In the genomic region with DNA sequence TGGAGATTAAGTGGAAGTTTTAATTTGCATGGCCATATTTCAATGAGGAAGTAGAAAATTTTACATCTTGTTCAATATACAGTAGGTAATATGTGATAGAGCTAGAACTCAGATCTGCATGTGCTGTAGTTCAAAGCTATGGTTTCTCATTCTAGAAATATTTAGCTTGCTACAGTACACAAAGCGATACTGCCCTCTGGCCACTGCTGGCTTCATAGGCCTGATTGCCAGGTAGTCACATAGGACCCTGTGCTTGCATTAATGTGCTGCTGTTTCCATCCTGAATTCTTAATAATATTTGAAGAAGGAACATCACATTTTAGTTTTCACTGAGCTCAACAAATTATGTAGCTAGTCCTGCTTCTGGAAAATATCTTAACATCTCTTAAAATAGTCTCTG, we compare ENCODE assay signal across 12 cellular contexts.
DNase-seq lines count a peak whose midpoint lies in the region; ATAC-seq, FAIRE-seq and TF ChIP-seq lines count a peak whose summit lies in the region.
"Had no signal": no experiment of that assay in that cellular context is flagged by ENCODE, and none has a peak within 500 bp of the region (broad histone marks: within the 10 kb centered on the region; RNA-seq: fewer than 3 reads in every experiment).

No MANE protein-coding gene starts in this region.

- in situ Hi-C loops in SK-MEL-5 (cut with HindIII; ENCODE audit: low pct_unique_long_range_greater_than_20kb, low sequenced_read_pairs) = no loop called here

- CTCF ChIA-PET in activated naive CD4-positive, alpha-beta T cell treated with anti-CD3 and anti-CD28 coated beads for 36 hours (lab: Charles Lee) = interaction anchor here (0.8 kb wide), 1 partner anchor 18 kb away, joined by 3 read pairs; no protein-coding TSS in a partner anchor
- CTCF ChIA-PET in activated naive CD4-positive, alpha-beta T cell treated with anti-CD3 and anti-CD28 coated beads, Interleukin-2, amount 10 ng/mL, durations not matched to agents 7 days and 5 days (lab: Charles Lee) = no interaction called here

- TF ChIP-seq CTCF in lower leg skin (IDR thresholded peaks at IDR 0.05) = no peak

- no peak for TF ChIP-seq POLR2A in lower leg skin (IDR thresholded peaks at IDR 0.05)

- H3K27ac Mint-ChIP-seq in activated naive CD4-positive, alpha-beta T cell treated with anti-CD3 and anti-CD28 coated beads for 36 hours = no peak overlapping the region
- no peak overlapping the region for H3K27ac Mint-ChIP-seq in activated naive CD4-positive, alpha-beta T cell treated with anti-CD3 and anti-CD28 coated beads, Interleukin-2, amount 10 ng/mL, durations not matched to agents 7 days and 5 days

- intact Hi-C loops in activated naive CD4-positive, alpha-beta T cell treated with anti-CD3 and anti-CD28 coated beads for 36 hours (cut with micrococcal nuclease) = loop anchor here (5.0 kb wide), 1 partner anchor 195 kb away; no protein-coding TSS in a partner anchor
- intact Hi-C loops in lower leg skin (cut with DNase I; ENCODE audit: low total_unique reads) = no loop called here

- no peaks in the 10 kb centered on the region for H3K9me3 Mint-ChIP-seq in activated naive CD4-positive, alpha-beta T cell treated with anti-CD3 and anti-CD28 coated beads for 36 hours
- H3K9me3 Mint-ChIP-seq in activated naive CD4-positive, alpha-beta T cell treated with anti-CD3 and anti-CD28 coated beads, Interleukin-2, amount 10 ng/mL, durations not matched to agents 7 days and 5 days = no peaks in the 10 kb centered on the region

- no peak for ATAC-seq in GM21825 (IDR thresholded peaks at IDR 0.05; ENCODE audit: unreplicated experiment)

- H3K36me3 Mint-ChIP-seq in activated naive CD4-positive, alpha-beta T cell treated with anti-CD3 and anti-CD28 coated beads for 36 hours (ENCODE audit: low read depth) = no peaks in the 10 kb centered on the region
- H3K36me3 Mint-ChIP-seq in activated naive CD4-positive, alpha-beta T cell treated with anti-CD3 and anti-CD28 coated beads, Interleukin-2, amount 10 ng/mL, durations not matched to agents 7 days and 5 days = no peaks in the 10 kb centered on the region

- no peak for FAIRE-seq in urothelium cell line (lab: Jason Lieb, UNC)

- H3K27me3 Mint-ChIP-seq in activated naive CD4-positive, alpha-beta T cell treated with anti-CD3 and anti-CD28 coated beads for 36 hours (ENCODE audit: low read depth) = peaks cover 4% of the 10 kb centered on the region
- no peaks in the 10 kb centered on the region for H3K27me3 Mint-ChIP-seq in activated naive CD4-positive, alpha-beta T cell treated with anti-CD3 and anti-CD28 coated beads, Interleukin-2, amount 10 ng/mL, durations not matched to agents 7 days and 5 days

- WGBS in lower leg skin, 2 donors = 90 to 97% methylated on average over 1 of the region's 1 CpG

- no peaks in the 10 kb centered on the region for H3K4me1 Mint-ChIP-seq in activated naive CD4-positive, alpha-beta T cell treated with anti-CD3 and anti-CD28 coated beads for 36 hours (ENCODE audit: low read depth)
- no peaks in the 10 kb centered on the region for H3K4me1 Mint-ChIP-seq in activated naive CD4-positive, alpha-beta T cell treated with anti-CD3 and anti-CD28 coated beads, Interleukin-2, amount 10 ng/mL, durations not matched to agents 7 days and 5 days

- H3K4me3 Mint-ChIP-seq in activated naive CD4-positive, alpha-beta T cell treated with anti-CD3 and anti-CD28 coated beads for 36 hours = no peak overlapping the region
- no peak overlapping the region for H3K4me3 Mint-ChIP-seq in activated naive CD4-positive, alpha-beta T cell treated with anti-CD3 and anti-CD28 coated beads, Interleukin-2, amount 10 ng/mL, durations not matched to agents 7 days and 5 days

- peak; percentile 6 for DNase-seq in activated naive CD4-positive, alpha-beta T cell treated with anti-CD3 and anti-CD28 coated beads for 36 hours
- no peak for DNase-seq in activated naive CD4-positive, alpha-beta T cell treated with anti-CD3 and anti-CD28 coated beads, Interleukin-2, amount 10 ng/mL, durations not matched to agents 7 days and 5 days
- DNase-seq in SK-MEL-5 (ENCODE audit: low read depth, low spot score) (peak; percentile 33), fibroblast of peridontal ligament (ENCODE audit: extremely low read depth) (peak; percentile 36), urothelium cell line (ENCODE audit: low spot score) (peak; percentile 3), activated gamma-delta T cell treated with Interleukin-2 at 50 U/mL for 16 hours (no peak), lower leg skin (ENCODE audit: low spot score in 2 of 2) (no peak)
- DNase-seq: activated CD8-positive, alpha-beta memory T cell treated with anti-CD3 and anti-CD28 coated beads for 24 hours; NCI-H187 treated with DMSO at 0.1 percent for 48 hours; SK-N-SH; upper lobe of left lung had no signal

- H3K4me3 ChIP-seq in lower leg skin (ENCODE audit: low read depth, poor library complexity, severe bottlenecking) = no peak overlapping the region
- H3K4me3 ChIP-seq: upper lobe of left lung had no signal

Comparison
In these comparisons a context has a peak if more than half of its experiments do, and no peak if none do; other contexts are left out.
1. DNase-seq: peak in activated naive CD4-positive, alpha-beta T cell treated with anti-CD3 and anti-CD28 coated beads for 36 hours (single experiment), SK-MEL-5 (single experiment), fibroblast of peridontal ligament (single experiment) and urothelium cell line (single experiment); none in activated naive CD4-positive, alpha-beta T cell treated with anti-CD3 and anti-CD28 coated beads, Interleukin-2, amount 10 ng/mL, durations not matched to agents 7 days and 5 days (single experiment), activated gamma-delta T cell treated with Interleukin-2 at 50 U/mL for 16 hours (single experiment) and lower leg skin (0 of 2).